ENCODE assay signal across 17 cellular contexts in the genomic region with DNA sequence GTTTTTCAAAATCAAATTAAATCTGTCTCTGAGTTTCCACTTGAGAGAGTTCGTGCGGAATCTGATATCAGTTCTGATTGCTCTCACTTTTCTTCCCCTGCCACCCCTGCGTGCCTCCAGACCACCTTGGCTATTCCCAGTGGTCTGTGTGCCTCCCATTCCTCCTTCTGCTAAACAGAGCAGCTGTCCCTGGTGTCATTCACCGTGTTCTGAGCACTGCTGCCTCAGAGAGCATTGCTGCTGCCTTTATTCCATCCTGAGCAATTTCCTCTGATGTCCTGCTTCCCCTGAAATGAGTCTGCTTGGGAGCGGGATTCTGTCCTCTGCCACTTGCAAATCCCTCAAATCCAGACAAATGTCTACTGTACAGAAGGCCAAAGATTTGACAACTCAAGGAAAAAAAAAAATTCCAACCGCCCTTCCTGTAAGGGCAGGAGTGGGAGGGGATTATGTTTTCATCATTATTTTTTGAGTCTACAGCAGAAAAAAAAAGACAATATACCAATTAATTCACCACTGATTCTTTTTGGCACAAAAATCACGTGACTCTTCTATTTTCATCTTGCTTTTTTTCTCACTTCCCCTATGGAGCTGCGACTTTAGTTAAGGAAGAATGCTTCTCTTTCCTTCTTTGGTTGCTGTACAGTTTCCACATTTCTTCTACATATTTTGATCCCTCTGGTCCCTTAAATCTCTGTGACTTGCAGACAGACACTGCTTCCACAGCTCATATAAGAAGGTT.
"Had no signal": no experiment of that assay in that cellular context is flagged by ENCODE, and none has a peak within 500 bp of the region (broad histone marks: within the 10 kb centered on the region; RNA-seq: fewer than 3 reads in every experiment).

No MANE protein-coding gene starts in this region.

- H3K27me3 Mint-ChIP-seq: central memory CD8-positive, alpha-beta T cell had no signal

- H3K4me3 Mint-ChIP-seq: central memory CD8-positive, alpha-beta T cell; nephron progenitor cell had no signal

- H3K4me1 ChIP-seq: lower lobe of right lung, testis had no signal

- H3K4me3 ChIP-seq: lower lobe of right lung, sigmoid colon, stomach, testis had no signal

- H3K27me3 ChIP-seq: brain microvascular endothelial cell, sigmoid colon, stomach, testis had no signal

- H3K4me1 Mint-ChIP-seq: central memory CD8-positive, alpha-beta T cell had no signal

- H3K27ac ChIP-seq: brain microvascular endothelial cell, lower lobe of right lung, sigmoid colon, stomach, testis had no signal

- H3K9me3 ChIP-seq: lower lobe of right lung, sigmoid colon, testis had no signal

- H3K27ac Mint-ChIP-seq: nephron progenitor cell had no signal

- H3K36me3 ChIP-seq: brain microvascular endothelial cell, lower lobe of right lung, sigmoid colon, stomach had no signal

- DNase-seq: activated CD4-positive, alpha-beta T cell treated with anti-CD3 and anti-CD28 coated beads, Interleukin-2, amount 50 U/mL, for 1 hour; activated CD8-positive, alpha-beta memory T cell treated with anti-CD3 and anti-CD28 coated beads for 24 hours; activated naive CD4-positive, alpha-beta T cell treated with Interleukin-2 at 50 U/mL for 16 hours; anterior cingulate cortex; brain microvascular endothelial cell; cortex of kidney; effector CD4-positive, alpha-beta T cell; foreskin fibroblast; hypothalamus; lower lobe of right lung; nephron progenitor cell; sigmoid colon; stimulated activated CD4-positive, alpha-beta T cell treated with anti-CD3 and anti-CD28 coated beads, Interleukin-1b, Interleukin-23, amount 100 ng/mL, for 48 hours; stomach; T-helper 2 cell; testis had no signal
